ENCODE assay signal across 8 cellular contexts in the genomic region with DNA sequence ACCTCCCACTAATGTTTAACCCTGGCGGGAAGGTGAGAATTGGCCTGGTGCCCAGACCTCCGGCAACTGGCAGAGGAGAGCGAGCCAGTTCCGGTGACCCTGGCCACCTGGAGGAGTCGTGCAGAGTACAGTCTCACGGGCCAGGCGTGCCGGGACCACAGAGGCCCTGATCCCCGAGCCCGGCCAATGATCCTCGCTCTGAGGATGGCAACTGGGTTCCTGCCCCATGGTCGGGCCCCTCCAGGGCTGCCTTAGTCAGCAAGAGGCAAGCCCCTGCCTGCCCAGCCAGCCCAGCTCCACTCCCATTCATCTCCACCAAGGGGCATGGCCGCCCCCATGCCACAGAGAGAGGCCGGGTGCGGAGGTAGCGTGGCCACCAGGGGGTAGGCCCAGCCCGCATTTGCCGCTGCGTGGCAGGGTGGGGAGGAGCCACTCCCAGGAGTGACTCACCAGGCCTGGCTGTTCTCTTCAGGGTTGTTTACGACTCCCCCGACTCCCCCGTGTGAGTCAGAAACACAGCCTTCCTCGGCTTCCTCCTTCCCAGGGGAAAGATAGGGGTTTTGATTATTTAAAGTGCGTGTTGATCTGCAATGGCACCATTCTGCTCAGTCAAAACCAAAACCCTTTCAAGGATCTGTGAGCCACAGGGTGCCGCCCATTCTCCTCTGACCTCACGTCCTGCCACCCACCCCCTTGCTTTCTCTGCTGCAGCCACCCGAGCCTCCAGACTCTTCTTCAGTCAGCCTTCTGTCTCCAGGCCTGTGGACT. TPM values are rescaled to one million over a fixed set of nuclear protein-coding genes. Genes with fewer than 3 reads are reported as not detected.
DNase-seq lines count a peak whose midpoint lies in the region; ATAC-seq and TF ChIP-seq lines count a peak whose summit lies in the region.

A gene with protein sequence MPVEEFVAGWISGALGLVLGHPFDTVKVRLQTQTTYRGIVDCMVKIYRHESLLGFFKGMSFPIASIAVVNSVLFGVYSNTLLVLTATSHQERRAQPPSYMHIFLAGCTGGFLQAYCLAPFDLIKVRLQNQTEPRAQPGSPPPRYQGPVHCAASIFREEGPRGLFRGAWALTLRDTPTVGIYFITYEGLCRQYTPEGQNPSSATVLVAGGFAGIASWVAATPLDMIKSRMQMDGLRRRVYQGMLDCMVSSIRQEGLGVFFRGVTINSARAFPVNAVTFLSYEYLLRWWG (minus strand): TSS at position 611 of the 768 bp plus-strand sequence. CDS start 695 bp downstream, outside the sequence.

- peak; percentile 86 to 89 for ATAC-seq in activated T-cell treated with anti-CD3 and anti-CD28 coated beads, Interleukin-2, amount 50 U/mL, for 72 hours (replicated peaks in 1 of 2)
- ATAC-seq in stimulated activated naive CD8-positive, alpha-beta T cell treated with anti-CD3 and anti-CD28 coated beads, Interleukin-15, Interleukin-2, amounts not matched to agents 100 U/mL and 50 U/mL, for 24 hours: peak; percentile 88

- no peaks in the 10 kb centered on the region for H3K9me3 Mint-ChIP-seq in activated T-cell treated with anti-CD3 and anti-CD28 coated beads, Interleukin-2, amount 50 U/mL, for 72 hours
- H3K9me3 Mint-ChIP-seq in nephron: no peaks in the 10 kb centered on the region

- H3K36me3 Mint-ChIP-seq in activated T-cell treated with anti-CD3 and anti-CD28 coated beads, Interleukin-2, amount 50 U/mL, for 72 hours (ENCODE audit: insufficient read depth in 2 of 2): no peaks in the 10 kb centered on the region
- H3K36me3 Mint-ChIP-seq in nephron (ENCODE audit: low read depth): no peaks in the 10 kb centered on the region

- peak within 1 kb of the TSS; percentile 84 to 97 for H3K4me3 Mint-ChIP-seq in activated T-cell treated with anti-CD3 and anti-CD28 coated beads, Interleukin-2, amount 50 U/mL, for 72 hours
- peak within 1 kb of the TSS; percentile 72 to 78 (median 76) for H3K4me3 Mint-ChIP-seq in nephron

- H3K27ac Mint-ChIP-seq in activated T-cell treated with anti-CD3 and anti-CD28 coated beads, Interleukin-2, amount 50 U/mL, for 72 hours: peak within 1 kb of the TSS; percentile 79
- H3K27ac Mint-ChIP-seq in nephron: peak within 1 kb of the TSS; percentile 93 to 97 (median 95)

- peak; percentile 99 for DNase-seq in ELR (ENCODE audit: low read depth)
- peak; percentile 91 for DNase-seq in GOT3 (lab: John Stamatoyannopoulos, UW)
- peak; percentile 94 for DNase-seq in Kasumi-1 (lab: John Stamatoyannopoulos, UW)
- peak; percentile 97 for DNase-seq in RKO (ENCODE audit: low spot score)
- peak; percentile 95 to 97 for DNase-seq in activated T-cell treated with anti-CD3 and anti-CD28 coated beads, Interleukin-2, amount 50 U/mL, for 72 hours
- peak; percentile 98 for DNase-seq in fibroblast of gingiva (ENCODE audit: low read depth)
- DNase-seq in stimulated activated naive CD8-positive, alpha-beta T cell treated with anti-CD3 and anti-CD28 coated beads, Interleukin-15, Interleukin-2, amounts not matched to agents 100 U/mL and 50 U/mL, for 24 hours: peak; percentile 94

- H3K27me3 Mint-ChIP-seq in activated T-cell treated with anti-CD3 and anti-CD28 coated beads, Interleukin-2, amount 50 U/mL, for 72 hours (ENCODE audit: low read depth): no peaks in the 10 kb centered on the region
- H3K27me3 Mint-ChIP-seq in nephron (ENCODE audit: low read depth): no peaks in the 10 kb centered on the region

- TF ChIP-seq CTCF in nephron (IDR thresholded peaks at IDR 0.05; ENCODE audit: unreplicated experiment in 3 of 3): peak; percentile 66 to 73 (median 67)

- H3K4me1 Mint-ChIP-seq in activated T-cell treated with anti-CD3 and anti-CD28 coated beads, Interleukin-2, amount 50 U/mL, for 72 hours (ENCODE audit: low read depth): peaks cover 61% of the 10 kb centered on the region
- H3K4me1 Mint-ChIP-seq in nephron: peaks cover 35% of the 10 kb centered on the region

RNA-seq across cellular contexts. Expression of the gene that starts here (rescaled TPM):
- total RNA-seq in activated T-cell treated with anti-CD3 and anti-CD28 coated beads, Interleukin-2, amount 50 U/mL, for 72 hours: 10 to 100 TPM; 16.4 to 18.8 TPM

Comparison
In these comparisons a context has a peak if more than half of its experiments do, and no peak if none do; other contexts are left out.
1. Peak in every context shown above with its lines: DNase-seq and ATAC-seq.